1 cellular context compared by ENCODE assay signal in genomic region chr6:11043961-11044711, GRCh38.
TF ChIP-seq lines count a peak whose summit lies in the region.

Gene ELOVL2 (minus strand): TSS chr6:11044305. CDS start chr6:11044230, 75 bp downstream.

TF ChIP-seq in K562, 482 proteins besides CTCF, POLR2A, EP300 and RAD21 (continued from another document and continues in another):
- TF ChIP-seq ZBTB2 (IDR thresholded peaks at IDR 0.05) (no peak), FOXK2 (conservative IDR thresholded peaks at IDR 0.05 in 1 of 2, IDR thresholded peaks at IDR 0.05 in 1 of 2; ENCODE audit: low read depth in 2 of 2) (no peak), CEBPG (CRISPR knock-in tag; IDR thresholded peaks at IDR 0.05) (no peak), CEBPG (tag; conservative IDR thresholded peaks at IDR 0.05 in 1 of 2, IDR thresholded peaks at IDR 0.05 in 1 of 2) (no peak), NRF1 (conservative IDR thresholded peaks at IDR 0.05 in 1 of 2, IDR thresholded peaks at IDR 0.05 in 1 of 2) (no peak; a peak in 1 of 4 replicates), ZNF184 (CRISPR knock-in tag; IDR thresholded peaks at IDR 0.05) (no peak), NONO (IDR thresholded peaks at IDR 0.05; ENCODE audit: low read depth in 2 of 2, low read length in 1 of 2) (peak in 1 of 2 experiments; percentile 81; a peak in 2 of 4 replicates), E2F6 (IDR thresholded peaks at IDR 0.05; ENCODE audit: borderline replicate concordance in 1 of 2, extremely low read depth in 1 of 2, insufficient read depth in 1 of 2, insufficient read length in 1 of 2, low read depth in 1 of 2, low read length in 1 of 2, poor library complexity in 1 of 2, severe bottlenecking in 1 of 2) (peak in 1 of 2 experiments; percentile 48), CREM (IDR thresholded peaks at IDR 0.05; ENCODE audit: low read depth) (peak; percentile 35; the same call in 1 of the 2 replicates), ARID3B (CRISPR knock-in tag; IDR thresholded peaks at IDR 0.05; ENCODE audit: borderline replicate concordance) (no peak), ZNF592 (IDR thresholded peaks at IDR 0.05) (peak; percentile 73), ZNF444 (CRISPR knock-in tag; IDR thresholded peaks at IDR 0.05) (no peak), U2AF2 (optimal IDR thresholded peaks at IDR 0.05; ENCODE audit: low read depth, low read length) (no peak), ID3 (CRISPR knock-in tag; IDR thresholded peaks at IDR 0.05) (no peak), ID3 (tag; IDR thresholded peaks at IDR 0.05) (no peak), HMGXB4 (CRISPR knock-in tag; IDR thresholded peaks at IDR 0.05) (0 out of 2 replicates have a peak, but pooled peaks have one; percentile 49), SMAD3 (CRISPR knock-in tag; conservative IDR thresholded peaks at IDR 0.05) (no peak), ETV6 (IDR thresholded peaks at IDR 0.05; ENCODE audit: borderline replicate concordance in 1 of 2, low read depth in 2 of 2, low read length in 1 of 2) (no peak), ETV6 (CRISPR knock-in tag; IDR thresholded peaks at IDR 0.05; ENCODE audit: borderline replicate concordance) (no peak), MCM3 (IDR thresholded peaks at IDR 0.05) (no peak), AFF1 (IDR thresholded peaks at IDR 0.05; ENCODE audit: low read depth in 1 of 2, partially characterized antibody in 2 of 2) (no peak), ZNF780A (CRISPR knock-in tag; IDR thresholded peaks at IDR 0.05) (no peak), USF2 (CRISPR knock-in tag; IDR thresholded peaks at IDR 0.05) (no peak), TRIM28 (IDR thresholded peaks at IDR 0.05) (no peak; the same call in 1 of the 2 replicates), PBX2 (CRISPR knock-in tag; IDR thresholded peaks at IDR 0.05; ENCODE audit: low read depth) (no peak), PBX2 (tag; conservative IDR thresholded peaks at IDR 0.05; ENCODE audit: low read depth) (no peak), RFX7 (CRISPR knock-in tag; IDR thresholded peaks at IDR 0.05) (no peak), THRAP3 (IDR thresholded peaks at IDR 0.05; ENCODE audit: borderline replicate concordance) (no peak), CEBPZ (IDR thresholded peaks at IDR 0.05; ENCODE audit: borderline replicate concordance, low read depth, low read length) (no peak), HNRNPH1 (optimal IDR thresholded peaks at IDR 0.05; ENCODE audit: low read depth, low read length) (no peak), ZNF77 (CRISPR knock-in tag; IDR thresholded peaks at IDR 0.05) (no peak), SMAD2 (IDR thresholded peaks at IDR 0.05; ENCODE audit: low read depth, low read length) (no peak), FOXJ3 (CRISPR knock-in tag; IDR thresholded peaks at IDR 0.05) (no peak), RBM17 (IDR thresholded peaks at IDR 0.05; ENCODE audit: borderline replicate concordance, low read depth, low read length) (no peak), DPF2 (IDR thresholded peaks at IDR 0.05) (no peak), SUPT5H (IDR thresholded peaks at IDR 0.05) (no peak)
